ENCODE assay signal across 13 cellular contexts in genomic region chr4:89101256-89102161, GRCh38. TPM values are rescaled to one million over a fixed set of nuclear protein-coding genes. Genes with fewer than 3 reads are reported as not detected.
DNase-seq lines count a peak whose midpoint lies in the region; ATAC-seq lines count a peak whose summit lies in the region.
"Had no signal": no experiment of that assay in that cellular context is flagged by ENCODE, and none has a peak within 500 bp of the region (broad histone marks: within the 10 kb centered on the region; RNA-seq: fewer than 3 reads in every experiment).

No MANE protein-coding gene starts in this region.

- H3K4me3 ChIP-seq in aorta (ENCODE audit: low read length in 2 of 2), result no peak overlapping the region
- H3K4me3 ChIP-seq: stomach had no signal

- intact Hi-C loops in aorta (cut with DNase I), result no loop called here

- ATAC-seq in activated T-cell treated with anti-CD3 and anti-CD28 coated beads, Interleukin-2, amount 50 U/mL, for 4 hours, result peak; percentile 90 to 95
- ATAC-seq in GM21737 (IDR thresholded peaks at IDR 0.05; ENCODE audit: unreplicated experiment), result peak; percentile 90
- peak; percentile 85 for ATAC-seq in HG03469 (IDR thresholded peaks at IDR 0.05; ENCODE audit: unreplicated experiment)
- ATAC-seq in stimulated activated naive B cell treated with anti-CD40 and anti-IgM and Interleukin-4, amounts not matched to agents 10 μg/mL and 1 μg/mL and 100 μg/mL, for 72 hours (replicated peaks), result peak; percentile 90 to 91
- ATAC-seq in aorta (ENCODE audit: low FRiP score), result no peak

- WGBS in aorta, 2 donors, result 85 to 91% methylated on average over 11 of the region's 11 CpGs

- no peaks in the 10 kb centered on the region for H3K36me3 ChIP-seq in aorta (ENCODE audit: control insufficient read depth in 1 of 2, insufficient read depth in 2 of 2, low read length in 1 of 2)
- H3K36me3 ChIP-seq: stomach had no signal

- no peak overlapping the region for H3K27ac ChIP-seq in aorta (ENCODE audit: low read depth in 1 of 2, low read length in 2 of 2)
- H3K27ac ChIP-seq: stomach, VCaP had no signal

- H3K4me3 Mint-ChIP-seq in activated T-cell treated with anti-CD3 and anti-CD28 coated beads, Interleukin-2, amount 50 U/mL, for 4 hours, result no peak overlapping the region
- H3K4me3 Mint-ChIP-seq in stimulated activated naive B cell treated with anti-CD40 and anti-IgM and Interleukin-4, amounts not matched to agents 10 μg/mL and 1 μg/mL and 100 μg/mL, for 72 hours, result peak overlapping the region; percentile 2 to 8

- no peak for DNase-seq in activated T-cell treated with anti-CD3 and anti-CD28 coated beads, Interleukin-2, amount 50 U/mL, for 4 hours
- no peak for DNase-seq in activated T-cell treated with anti-CD3 and anti-CD28 coated beads for 4 hours
- DNase-seq in stimulated activated naive B cell treated with anti-CD40 and anti-IgM and Interleukin-4, amounts not matched to agents 10 μg/mL and 1 μg/mL and 100 μg/mL, for 72 hours, result peak; percentile 65
- no peak for DNase-seq in central memory CD4-positive, alpha-beta T cell
- DNase-seq in NCI-H446 treated with DMSO at 0.1 percent for 48 hours (lab: John Stamatoyannopoulos, UW), result no peak
- no peak for DNase-seq in aorta
- DNase-seq: caudate nucleus, NCI-H345, posterior cingulate gyrus, stomach had no signal

- no peaks in the 10 kb centered on the region for H3K4me1 ChIP-seq in aorta (ENCODE audit: control insufficient read depth in 1 of 2, insufficient read depth in 2 of 2, low read length in 2 of 2)
- H3K4me1 ChIP-seq: stomach had no signal

- no peaks in the 10 kb centered on the region for H3K9me3 Mint-ChIP-seq in activated T-cell treated with anti-CD3 and anti-CD28 coated beads, Interleukin-2, amount 50 U/mL, for 4 hours
- H3K9me3 Mint-ChIP-seq in stimulated activated naive B cell treated with anti-CD40 and anti-IgM and Interleukin-4, amounts not matched to agents 10 μg/mL and 1 μg/mL and 100 μg/mL, for 72 hours, result peaks cover 0 to 2% of the 10 kb centered on the region in 2 donors

- H3K27me3 ChIP-seq in aorta (ENCODE audit: control insufficient read depth in 1 of 2, insufficient read depth in 2 of 2, low read length in 1 of 2), result no peaks in the 10 kb centered on the region
- H3K27me3 ChIP-seq: stomach had no signal

- peaks cover 6% of the 10 kb centered on the region for H3K27me3 Mint-ChIP-seq in activated T-cell treated with anti-CD3 and anti-CD28 coated beads, Interleukin-2, amount 50 U/mL, for 4 hours (ENCODE audit: low read depth)
- peaks cover 4 to 5% of the 10 kb centered on the region in 2 donors for H3K27me3 Mint-ChIP-seq in stimulated activated naive B cell treated with anti-CD40 and anti-IgM and Interleukin-4, amounts not matched to agents 10 μg/mL and 1 μg/mL and 100 μg/mL, for 72 hours

- H3K9me3 ChIP-seq in aorta (ENCODE audit: control insufficient read depth, low read length), result no peaks in the 10 kb centered on the region
- H3K9me3 ChIP-seq: stomach had no signal

- H3K36me3 Mint-ChIP-seq in activated T-cell treated with anti-CD3 and anti-CD28 coated beads, Interleukin-2, amount 50 U/mL, for 4 hours (ENCODE audit: insufficient read depth), result no peaks in the 10 kb centered on the region
- no peaks in the 10 kb centered on the region for H3K36me3 Mint-ChIP-seq in stimulated activated naive B cell treated with anti-CD40 and anti-IgM and Interleukin-4, amounts not matched to agents 10 μg/mL and 1 μg/mL and 100 μg/mL, for 72 hours

- H3K27ac Mint-ChIP-seq in stimulated activated naive B cell treated with anti-CD40 and anti-IgM and Interleukin-4, amounts not matched to agents 10 μg/mL and 1 μg/mL and 100 μg/mL, for 72 hours, result peak overlapping the region; percentile 74

- H3K4me1 Mint-ChIP-seq in activated T-cell treated with anti-CD3 and anti-CD28 coated beads, Interleukin-2, amount 50 U/mL, for 4 hours (ENCODE audit: low read depth), result peaks cover 11% of the 10 kb centered on the region
- peaks cover 16 to 22% of the 10 kb centered on the region in 2 donors for H3K4me1 Mint-ChIP-seq in stimulated activated naive B cell treated with anti-CD40 and anti-IgM and Interleukin-4, amounts not matched to agents 10 μg/mL and 1 μg/mL and 100 μg/mL, for 72 hours

RNA-seq across cellular contexts. Expression of gene TIGD2, which starts 9.8 kb away (rescaled TPM):
- 1 to 10 TPM; 2.9 to 3.9 (median 3.8) TPM for total RNA-seq in activated T-cell treated with anti-CD3 and anti-CD28 coated beads, Interleukin-2, amount 50 U/mL, for 4 hours
- 1 to 10 TPM; 1.5 to 2.2 TPM for total RNA-seq in aorta
- polyA plus RNA-seq in aorta, result 1 to 10 TPM; 1.2 to 1.5 TPM

RNA-seq across cellular contexts. Expression of gene FAM13A, which starts 44.5 kb away (rescaled TPM):
- under 1 TPM; 0.38 to 0.86 (median 0.63) TPM for total RNA-seq in activated T-cell treated with anti-CD3 and anti-CD28 coated beads, Interleukin-2, amount 50 U/mL, for 4 hours
- total RNA-seq in aorta, result 10 to 100 TPM; 27.8 to 60.3 TPM
- 10 to 100 TPM in 1 of 2 donors, 1 to 10 TPM in 1; 9.0 to 19.3 TPM for polyA plus RNA-seq in aorta

Comparison
In these comparisons a context has a peak if more than half of its experiments do, and no peak if none do; other contexts are left out.
1. RNA of gene FAM13A, which starts 44.5 kb away (total RNA-seq): 27.8 to 60.3 TPM in aorta; 0.38 to 0.86 TPM in activated T-cell treated with anti-CD3 and anti-CD28 coated beads, Interleukin-2, amount 50 U/mL, for 4 hours; every median in the first group is over 10 times any median in the second.